ENCODE assay signal across 18 cellular contexts in the genomic region with DNA sequence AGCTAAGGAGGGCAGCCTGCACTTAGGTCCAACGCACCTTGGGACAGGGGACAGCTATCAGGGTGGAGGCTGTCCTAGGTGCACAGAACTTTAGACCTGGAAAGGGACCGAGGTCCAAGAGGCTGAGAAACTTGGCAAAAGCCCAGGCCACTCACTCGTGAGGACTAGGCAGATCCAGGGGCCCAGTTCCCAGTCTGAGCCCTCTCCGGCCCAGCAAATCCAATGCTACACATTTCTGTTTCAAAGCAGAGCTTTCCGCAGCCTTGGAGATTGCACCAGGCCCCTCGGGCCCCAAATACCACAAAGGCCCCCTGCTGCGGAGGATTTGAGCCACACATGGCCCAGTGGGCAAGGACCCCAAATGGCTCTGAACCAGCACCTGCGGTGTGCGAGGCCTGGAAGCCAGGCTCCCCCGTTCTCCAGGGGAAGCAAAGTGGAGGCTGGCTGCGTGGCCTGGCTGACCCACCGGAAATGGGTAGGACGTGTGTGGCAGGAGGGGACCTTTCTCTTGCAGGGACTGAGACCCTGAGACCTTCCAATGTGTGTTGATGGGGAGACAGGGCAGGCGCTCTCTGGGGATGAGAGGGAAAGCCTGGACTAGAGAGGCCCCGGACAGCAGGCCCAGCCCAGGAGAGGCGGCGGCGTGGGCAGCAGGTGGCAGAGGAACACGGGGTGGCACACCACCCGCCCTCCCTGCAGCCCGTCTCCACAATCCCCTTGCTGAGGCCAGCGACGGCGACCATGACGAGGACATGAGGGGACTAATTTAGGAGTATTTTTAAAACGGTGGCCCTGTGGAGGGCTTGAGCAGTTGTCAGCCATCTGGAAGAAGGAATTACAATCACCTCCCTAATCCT.
DNase-seq lines count a peak whose midpoint lies in the region; ATAC-seq, FAIRE-seq and TF ChIP-seq lines count a peak whose summit lies in the region.
"Had no signal": no experiment of that assay in that cellular context is flagged by ENCODE, and none has a peak within 500 bp of the region (broad histone marks: within the 10 kb centered on the region; RNA-seq: fewer than 3 reads in every experiment).

No MANE protein-coding gene starts in this region.

- TF ChIP-seq RAD21 in K562 (CRISPR knock-in tag; conservative IDR thresholded peaks at IDR 0.05 in 1 of 2, IDR thresholded peaks at IDR 0.05 in 1 of 2), result no peak

- DNase-seq in G401 (ENCODE audit: low spot score), result peak; percentile 18
- DNase-seq in K562 (ENCODE audit: extremely low read depth in 1 of 4, low spot score in 3 of 4), result no peak
- no peak for DNase-seq in kidney
- DNase-seq in activated T-cell treated with anti-CD3 and anti-CD28 coated beads, Interleukin-2, amount 50 U/mL, for 48 hours, result no peak
- no peak for DNase-seq in CD4-positive, alpha-beta T cell
- no peak for DNase-seq in activated CD8-positive, alpha-beta T cell treated with anti-CD3 and anti-CD28 coated beads, Interleukin-2, amount 10 ng/mL, durations not matched to agents 7 days and 5 days
- DNase-seq in GM12892 (ENCODE audit: insufficient read length), result no peak
- DNase-seq: activated CD4-positive, alpha-beta T cell treated with anti-CD3 and anti-CD28 coated beads, Interleukin-2, amount 10 ng/mL, durations not matched to agents 7 days and 5 days; activated effector memory CD4-positive, alpha-beta T cell treated with Interleukin-2 at 50 U/mL for 16 hours; caudate nucleus; GDM1; immature natural killer cell; Kasumi-1; NCI-H2081; occipital lobe; PC-9 had no signal

- H3K79me2 ChIP-seq in K562 (ENCODE audit: control insufficient read depth, insufficient read depth, low read length), result no peaks in the 10 kb centered on the region

- H3K27ac ChIP-seq in K562 (ENCODE audit: extremely low read depth, low read depth, low read length), result no peak overlapping the region
- H3K27ac ChIP-seq in kidney (ENCODE audit: low read depth in 2 of 2, low read length in 2 of 2), result peak overlapping the region; percentile 89 to 96
- peak overlapping the region; percentile 96 for H3K27ac ChIP-seq in rectal smooth muscle tissue (ENCODE audit: low read depth, low read length)
- H3K27ac ChIP-seq in CD4-positive, alpha-beta T cell (ENCODE audit: low read depth, low read length), result no peak overlapping the region
- H3K27ac ChIP-seq: PC-9 had no signal

- TF ChIP-seq EP300 in K562 (IDR thresholded peaks at IDR 0.05; ENCODE audit: low read length), result no peak

- H3K27ac Mint-ChIP-seq in CD4-positive, alpha-beta T cell, result no peak overlapping the region
- no peak overlapping the region for H3K27ac Mint-ChIP-seq in activated CD8-positive, alpha-beta T cell treated with anti-CD3 and anti-CD28 coated beads, Interleukin-2, amount 10 ng/mL, durations not matched to agents 7 days and 5 days
- H3K27ac Mint-ChIP-seq: activated CD4-positive, alpha-beta T cell treated with anti-CD3 and anti-CD28 coated beads, Interleukin-2, amount 10 ng/mL, durations not matched to agents 7 days and 5 days; T-helper 1 cell treated with Interleukin-12 subunit alpha and Interleukin-12 subunit beta and Interleukin-4 antibody, amounts not matched to agents 30 μg/mL and 1 μg/mL, for 36 hours had no signal

- H3K9me3 Mint-ChIP-seq in CD4-positive, alpha-beta T cell, result no peaks in the 10 kb centered on the region
- H3K9me3 Mint-ChIP-seq in activated CD8-positive, alpha-beta T cell treated with anti-CD3 and anti-CD28 coated beads, Interleukin-2, amount 10 ng/mL, durations not matched to agents 7 days and 5 days (ENCODE audit: insufficient read depth), result no peaks in the 10 kb centered on the region
- H3K9me3 Mint-ChIP-seq: activated CD4-positive, alpha-beta T cell treated with anti-CD3 and anti-CD28 coated beads, Interleukin-2, amount 10 ng/mL, durations not matched to agents 7 days and 5 days; T-helper 1 cell treated with Interleukin-12 subunit alpha and Interleukin-12 subunit beta and Interleukin-4 antibody, amounts not matched to agents 30 μg/mL and 1 μg/mL, for 36 hours had no signal

- ATAC-seq in K562, result no peak
- no peak for ATAC-seq in CD4-positive, alpha-beta T cell (ENCODE audit: poor library complexity)
- ATAC-seq in activated CD8-positive, alpha-beta T cell treated with anti-CD3 and anti-CD28 coated beads, Interleukin-2, amount 10 ng/mL, durations not matched to agents 7 days and 5 days, result no peak

- H3K4me1 ChIP-seq in K562 (replicated peaks in 1 of 2; ENCODE audit: control insufficient read depth in 2 of 2, insufficient read depth in 2 of 2, low read length in 2 of 2) (peaks cover 0 to 57% of the 10 kb centered on the region in 2 experiments; a peak in 2 of 5 replicates), kidney (ENCODE audit: control insufficient read depth in 1 of 2, insufficient read depth in 1 of 2, low read depth in 1 of 2, low read length in 2 of 2) (peaks cover 44 to 67% of the 10 kb centered on the region in 2 donors), rectal smooth muscle tissue (ENCODE audit: control insufficient read depth, insufficient read depth, low read length) (peaks cover 75% of the 10 kb centered on the region)

- H3K4me3 ChIP-seq in K562 (no peak overlapping the region), kidney (ENCODE audit: low read length in 2 of 2) (no peak overlapping the region), rectal smooth muscle tissue (ENCODE audit: low read length) (peak overlapping the region; percentile 6)
- H3K4me3 ChIP-seq: PC-9 had no signal

- no peaks in the 10 kb centered on the region for H3K27me3 Mint-ChIP-seq in CD4-positive, alpha-beta T cell
- no peaks in the 10 kb centered on the region for H3K27me3 Mint-ChIP-seq in activated CD8-positive, alpha-beta T cell treated with anti-CD3 and anti-CD28 coated beads, Interleukin-2, amount 10 ng/mL, durations not matched to agents 7 days and 5 days (ENCODE audit: low read depth)
- H3K27me3 Mint-ChIP-seq: activated CD4-positive, alpha-beta T cell treated with anti-CD3 and anti-CD28 coated beads, Interleukin-2, amount 10 ng/mL, durations not matched to agents 7 days and 5 days had no signal

- peaks cover 33% of the 10 kb centered on the region for H4K20me1 ChIP-seq in K562 (replicated peaks; ENCODE audit: control insufficient read depth, insufficient read depth, low read length)

- no peak for FAIRE-seq in K562 (lab: Jason Lieb, UNC)
- no peak for FAIRE-seq in kidney (lab: Jason Lieb, UNC)
- FAIRE-seq in GM12892 (lab: Jason Lieb, UNC), result no peak

- CTCF ChIA-PET in K562 (lab: Yijun Ruan, JAX; ENCODE audit: low intra/inter-chr PET ratio), result no interaction called here
- CTCF ChIA-PET in CD4-positive, alpha-beta T cell (lab: Charles Lee), result no interaction called here
- CTCF ChIA-PET in activated CD8-positive, alpha-beta T cell treated with anti-CD3 and anti-CD28 coated beads, Interleukin-2, amount 10 ng/mL, durations not matched to agents 7 days and 5 days (lab: Charles Lee), result interaction anchor here (0.6 to 0.8 kb wide), 2 partner anchors 15 to 183 kb away, joined by 3 read pairs; no protein-coding TSS in a partner anchor

- intact Hi-C loops in K562 (cut with micrococcal nuclease), result no loop called here
- intact Hi-C loops in kidney (cut with DNase I), result no loop called here
- intact Hi-C loops in CD4-positive, alpha-beta T cell (cut with DNase I, micrococcal nuclease), result no loop called here

- H3K9ac ChIP-seq in K562 (ENCODE audit: insufficient read depth in 1 of 2, low read depth in 2 of 2, low read length in 2 of 2) (peak overlapping the region in 1 of 2 experiments; percentile 50; a peak in 2 of 4 replicates), kidney (ENCODE audit: low read length in 2 of 2) (peak overlapping the region in 1 of 2 donors; percentile 77), rectal smooth muscle tissue (ENCODE audit: low read length) (no peak overlapping the region)

- TF ChIP-seq CTCF in K562 (IDR thresholded peaks at IDR 0.05 in 2 of 3, conservative IDR thresholded peaks at IDR 0.05 in 1 of 3; ENCODE audit: insufficient read depth in 2 of 3, low read depth in 1 of 3, low read length in 3 of 3) (no peak), kidney (IDR thresholded peaks at IDR 0.05; ENCODE audit: borderline replicate concordance, extremely low read depth, insufficient read depth) (no peak)
- TF ChIP-seq CTCF in CD4-positive, alpha-beta T cell (IDR thresholded peaks at IDR 0.05), result no peak

- no peak overlapping the region for H3K4me2 ChIP-seq in K562 (ENCODE audit: insufficient read depth, low read length)
- H3K4me2 ChIP-seq: PC-9 had no signal

- no peaks in the 10 kb centered on the region for H3K36me3 ChIP-seq in K562 (ENCODE audit: control insufficient read depth, insufficient read depth, low read length)
- H3K36me3 ChIP-seq in kidney (ENCODE audit: control insufficient read depth in 1 of 2, insufficient read depth in 2 of 2, low read length in 2 of 2), result no peaks in the 10 kb centered on the region
- no peaks in the 10 kb centered on the region for H3K36me3 ChIP-seq in rectal smooth muscle tissue (ENCODE audit: control insufficient read depth, insufficient read depth, low read length)

- H3K9me3 ChIP-seq in K562 (replicated peaks; ENCODE audit: control insufficient read depth, insufficient read depth, low read depth, low read length) (no peaks in the 10 kb centered on the region), kidney (ENCODE audit: control insufficient read depth in 1 of 2, low read length in 2 of 2) (no peaks in the 10 kb centered on the region)
- no peaks in the 10 kb centered on the region for H3K9me3 ChIP-seq in CD4-positive, alpha-beta T cell (ENCODE audit: control insufficient read depth, low read length)

- H2AFZ ChIP-seq in K562 (ENCODE audit: low read depth, low read length), result no peak overlapping the region
- H2AFZ ChIP-seq: PC-9 had no signal

- H3K4me1 Mint-ChIP-seq in CD4-positive, alpha-beta T cell (ENCODE audit: low read depth), result no peaks in the 10 kb centered on the region
- H3K4me1 Mint-ChIP-seq in activated CD8-positive, alpha-beta T cell treated with anti-CD3 and anti-CD28 coated beads, Interleukin-2, amount 10 ng/mL, durations not matched to agents 7 days and 5 days (ENCODE audit: low read depth), result no peaks in the 10 kb centered on the region

- POLR2A ChIA-PET in K562 (lab: Yijun Ruan, JAX), result interaction anchor here (0.5 to 1.4 kb wide), 5 partner anchors 8 to 166 kb away, joined by 3 to 5 read pairs (median 3); no protein-coding TSS in a partner anchor
- POLR2A ChIA-PET in CD4-positive, alpha-beta T cell (lab: Charles Lee), result no interaction called here
- POLR2A ChIA-PET in activated CD8-positive, alpha-beta T cell treated with anti-CD3 and anti-CD28 coated beads, Interleukin-2, amount 10 ng/mL, durations not matched to agents 7 days and 5 days (lab: Charles Lee), result no interaction called here

- H3K27me3 ChIP-seq in K562 (ENCODE audit: control insufficient read depth in 2 of 2, insufficient read depth in 2 of 2, low read length in 2 of 2) (peaks cover 31 to 82% of the 10 kb centered on the region in 2 experiments), rectal smooth muscle tissue (ENCODE audit: control insufficient read depth, insufficient read depth, low read length) (no peaks in the 10 kb centered on the region)
- H3K27me3 ChIP-seq in CD4-positive, alpha-beta T cell (ENCODE audit: control insufficient read depth, insufficient read depth, low read length), result no peaks in the 10 kb centered on the region

- no peaks in the 10 kb centered on the region for H3K36me3 Mint-ChIP-seq in CD4-positive, alpha-beta T cell (ENCODE audit: low read depth)
- no peaks in the 10 kb centered on the region for H3K36me3 Mint-ChIP-seq in activated CD8-positive, alpha-beta T cell treated with anti-CD3 and anti-CD28 coated beads, Interleukin-2, amount 10 ng/mL, durations not matched to agents 7 days and 5 days (ENCODE audit: low read depth)
- H3K36me3 Mint-ChIP-seq: immature natural killer cell had no signal

- H3K4me3 Mint-ChIP-seq in CD4-positive, alpha-beta T cell, result no peak overlapping the region
- H3K4me3 Mint-ChIP-seq in activated CD8-positive, alpha-beta T cell treated with anti-CD3 and anti-CD28 coated beads, Interleukin-2, amount 10 ng/mL, durations not matched to agents 7 days and 5 days, result no peak overlapping the region
- H3K4me3 Mint-ChIP-seq: activated CD4-positive, alpha-beta T cell treated with anti-CD3 and anti-CD28 coated beads, Interleukin-2, amount 10 ng/mL, durations not matched to agents 7 days and 5 days; immature natural killer cell; T-helper 1 cell treated with Interleukin-12 subunit alpha and Interleukin-12 subunit beta and Interleukin-4 antibody, amounts not matched to agents 30 μg/mL and 1 μg/mL, for 36 hours had no signal

- WGBS in K562 (ENCODE audit: insufficient coverage, low coverage, missing lambda C conversion rate), result 24% methylated on average over 26 of the region's 26 CpGs

- BruUV-seq in K562 (replicated peaks; lab: Mats Ljungman, UMichigan), result no TSS peak

- H3K9me1 ChIP-seq in K562 (ENCODE audit: control insufficient read depth, insufficient read depth, low read length), result no peaks in the 10 kb centered on the region

- TF ChIP-seq POLR2A in K562 (conservative IDR thresholded peaks at IDR 0.05) (no peak), GM12892 (IDR thresholded peaks at IDR 0.05; ENCODE audit: low read depth, low read length) (no peak)

- in situ Hi-C loops in G401 (cut with HindIII; ENCODE audit: low sequenced_read_pairs), result no loop called here
- in situ Hi-C loops in K562 (cut with MboI), result no loop called here

Comparison
In these comparisons a context has a peak if more than half of its experiments do, and no peak if none do; other contexts are left out.
1. H3K27ac ChIP-seq: peak in kidney (2 of 2) and rectal smooth muscle tissue (single experiment); none in K562 (single experiment) and CD4-positive, alpha-beta T cell (single experiment).